In genomic region chr3:81027344-81027743, GRCh38 we compare ENCODE assay signal across 24 cellular contexts.
A peak's percentile ranks its signal among the peaks of the same experiment; 100 is the strongest.
DNase-seq lines count a peak whose midpoint lies in the region; ATAC-seq, FAIRE-seq and TF ChIP-seq lines count a peak whose summit lies in the region.
"Had no signal": no experiment of that assay in that cellular context is flagged by ENCODE, and none has a peak within 500 bp of the region (broad histone marks: within the 10 kb centered on the region; RNA-seq: fewer than 3 reads in every experiment).

No MANE protein-coding gene starts in this region.

- no peak overlapping the region for H2BK15ac ChIP-seq in mesenchymal stem cell (ENCODE audit: low read depth, poor library complexity, severe bottlenecking)

- H3K18ac ChIP-seq in mesenchymal stem cell (ENCODE audit: low read depth in 1 of 2, low read length in 2 of 2): no peak overlapping the region

- H3K4me3 ChIP-seq in spleen (no peak overlapping the region), mesenchymal stem cell (ENCODE audit: insufficient read depth in 1 of 2, low read depth in 1 of 2, low read length in 2 of 2) (no peak overlapping the region)
- H3K4me3 ChIP-seq: A549; BLaER1 treated with 17β-estradiol and CSF1 and Interleukin-3, amounts not matched to agents 10 nM and 100 nM had no signal

- no peak overlapping the region for H3K4ac ChIP-seq in mesenchymal stem cell (ENCODE audit: low read depth in 1 of 2, low read length in 2 of 2)

- H3K23ac ChIP-seq in mesenchymal stem cell (ENCODE audit: low read length in 2 of 2): no peak overlapping the region

- H2AFZ ChIP-seq in mesenchymal stem cell (ENCODE audit: low read depth, low read length): no peak overlapping the region

- H3K4me2 ChIP-seq in mesenchymal stem cell (ENCODE audit: low read length, poor library complexity, severe bottlenecking): no peak overlapping the region
- H3K4me2 ChIP-seq: A549; BLaER1 treated with 17β-estradiol and CSF1 and Interleukin-3, amounts not matched to agents 10 nM and 100 nM had no signal

- peak overlapping the region; percentile 75 for H3K27ac Mint-ChIP-seq in nephron progenitor cell
- H3K27ac Mint-ChIP-seq in activated CD4-positive, alpha-beta T cell treated with anti-CD3 and anti-CD28 coated beads for 36 hours: no peak overlapping the region
- H3K27ac Mint-ChIP-seq: B cell; CD4-positive, alpha-beta T cell; CD8-positive, alpha-beta T cell had no signal

- H3K9me3 Mint-ChIP-seq in nephron progenitor cell: no peaks in the 10 kb centered on the region
- peaks cover 8% of the 10 kb centered on the region for H3K9me3 Mint-ChIP-seq in activated CD4-positive, alpha-beta T cell treated with anti-CD3 and anti-CD28 coated beads for 36 hours (ENCODE audit: low read depth)

- H3K4me1 Mint-ChIP-seq in nephron progenitor cell: peaks cover 6% of the 10 kb centered on the region
- no peaks in the 10 kb centered on the region for H3K4me1 Mint-ChIP-seq in activated CD4-positive, alpha-beta T cell treated with anti-CD3 and anti-CD28 coated beads for 36 hours
- H3K4me1 Mint-ChIP-seq: B cell had no signal

- no peak overlapping the region for H4K8ac ChIP-seq in mesenchymal stem cell (ENCODE audit: low read length)

- H3K27ac ChIP-seq in spleen (no peak overlapping the region), mesenchymal stem cell (ENCODE audit: low read length, poor library complexity, severe bottlenecking) (no peak overlapping the region)
- H3K27ac ChIP-seq: 22Rv1; A549; BLaER1 treated with 17β-estradiol and CSF1 and Interleukin-3, amounts not matched to agents 10 nM and 100 nM; C4-2B had no signal

- intact Hi-C loops in activated CD4-positive, alpha-beta T cell treated with anti-CD3 and anti-CD28 coated beads for 36 hours (cut with DNase I, micrococcal nuclease): no loop called here
- intact Hi-C loops in spleen (cut with DNase I; ENCODE audit: low total_unique reads): no loop called here

- no peak overlapping the region for H3K9ac ChIP-seq in mesenchymal stem cell (ENCODE audit: low read length)
- H3K9ac ChIP-seq: BLaER1 treated with 17β-estradiol and CSF1 and Interleukin-3, amounts not matched to agents 10 nM and 100 nM had no signal

- no peaks in the 10 kb centered on the region for H3K27me3 Mint-ChIP-seq in nephron progenitor cell (ENCODE audit: low read depth, poor library complexity)
- no peaks in the 10 kb centered on the region for H3K27me3 Mint-ChIP-seq in activated CD4-positive, alpha-beta T cell treated with anti-CD3 and anti-CD28 coated beads for 36 hours
- H3K27me3 Mint-ChIP-seq: B cell; CD4-positive, alpha-beta T cell had no signal

- H3K36me3 Mint-ChIP-seq in nephron progenitor cell (ENCODE audit: low read depth): no peaks in the 10 kb centered on the region
- H3K36me3 Mint-ChIP-seq in activated CD4-positive, alpha-beta T cell treated with anti-CD3 and anti-CD28 coated beads for 36 hours (ENCODE audit: low read depth): no peaks in the 10 kb centered on the region
- H3K36me3 Mint-ChIP-seq: CD8-positive, alpha-beta T cell had no signal

- H3K36me3 ChIP-seq in spleen: no peaks in the 10 kb centered on the region
- no peaks in the 10 kb centered on the region for H3K36me3 ChIP-seq in mesenchymal stem cell (ENCODE audit: control insufficient read depth in 1 of 2, insufficient read depth in 2 of 2, low read depth in 1 of 2, low read length in 2 of 2)
- H3K36me3 ChIP-seq: BLaER1 treated with 17β-estradiol and CSF1 and Interleukin-3, amounts not matched to agents 10 nM and 100 nM had no signal

- 72 to 86% (median 80%) methylated on average over 1 of the region's 1 CpG for WGBS in spleen, 5 donors
- 86% methylated on average over 1 of the region's 1 CpG for WGBS in mesenchymal stem cell

- H3K4me1 ChIP-seq in spleen: no peaks in the 10 kb centered on the region
- H3K4me1 ChIP-seq in mesenchymal stem cell (ENCODE audit: control insufficient read depth, insufficient read depth, low read depth, low read length): no peaks in the 10 kb centered on the region
- H3K4me1 ChIP-seq: A549; BLaER1 treated with 17β-estradiol and CSF1 and Interleukin-3, amounts not matched to agents 10 nM and 100 nM; Caco-2 had no signal

- no peaks in the 10 kb centered on the region for H3K79me1 ChIP-seq in mesenchymal stem cell (replicated peaks; ENCODE audit: low read length, poor library complexity, severe bottlenecking)

- CTCF ChIA-PET in activated CD4-positive, alpha-beta T cell treated with anti-CD3 and anti-CD28 coated beads for 36 hours (lab: Charles Lee): no interaction called here

- TF ChIP-seq CTCF in nephron progenitor cell (IDR thresholded peaks at IDR 0.05) (no peak), spleen (IDR thresholded peaks at IDR 0.05 in 8 of 11, conservative IDR thresholded peaks at IDR 0.05 in 3 of 11) (no peak)

- H2BK5ac ChIP-seq in mesenchymal stem cell (ENCODE audit: low read depth, low read length, poor library complexity, severe bottlenecking): no peak overlapping the region

- H3K14ac ChIP-seq in mesenchymal stem cell (ENCODE audit: low read length in 2 of 2): no peak overlapping the region

- no peaks in the 10 kb centered on the region for H3K27me3 ChIP-seq in spleen (replicated peaks in 1 of 7)
- no peaks in the 10 kb centered on the region for H3K27me3 ChIP-seq in mesenchymal stem cell (ENCODE audit: control insufficient read depth in 1 of 2, insufficient read depth in 1 of 2, low read length in 2 of 2)
- H3K27me3 ChIP-seq: BLaER1 treated with 17β-estradiol and CSF1 and Interleukin-3, amounts not matched to agents 10 nM and 100 nM had no signal

- DNase-seq in DMS 273 (lab: John Stamatoyannopoulos, UW; ENCODE audit: unreplicated experiment): peak; percentile 7
- DNase-seq in DMS 273 treated with DMSO at 0.1 percent for 48 hours (lab: John Stamatoyannopoulos, UW): no peak
- DNase-seq in HuH-7 (ENCODE audit: low spot score): peak; percentile 1
- no peak for DNase-seq in nephron progenitor cell
- no peak for DNase-seq in activated CD4-positive, alpha-beta T cell treated with anti-CD3 and anti-CD28 coated beads for 36 hours
- DNase-seq in spleen: no peak
- no peak for DNase-seq in mesenchymal stem cell
- DNase-seq: AML-193; Caco-2; Calu3; CD4-positive, alpha-beta T cell; CD8-positive, alpha-beta T cell; DMS79 treated with DMSO at 0.1 percent for 48 hours; GF-D8 had no signal

- H2BK120ac ChIP-seq in mesenchymal stem cell (ENCODE audit: low read depth, low read length): no peak overlapping the region

- no peak overlapping the region for H2BK12ac ChIP-seq in mesenchymal stem cell (ENCODE audit: low read length in 2 of 2)

- H3K9me3 ChIP-seq in spleen: peaks cover 0 to 3% (median 0%) of the 10 kb centered on the region in 8 donors
- no peaks in the 10 kb centered on the region for H3K9me3 ChIP-seq in mesenchymal stem cell (ENCODE audit: control insufficient read depth, low read length)
- H3K9me3 ChIP-seq: A549; BLaER1 treated with 17β-estradiol and CSF1 and Interleukin-3, amounts not matched to agents 10 nM and 100 nM; Caco-2 had no signal

- no peak for TF ChIP-seq POLR2A in spleen (IDR thresholded peaks at IDR 0.05)

- no peak overlapping the region for H4K91ac ChIP-seq in mesenchymal stem cell (ENCODE audit: low read length)

- POLR2A ChIA-PET in activated CD4-positive, alpha-beta T cell treated with anti-CD3 and anti-CD28 coated beads for 36 hours (lab: Charles Lee): no interaction called here

- FAIRE-seq in islet of Langerhans (lab: Jason Lieb, UNC): peak; percentile 78
- FAIRE-seq: A549, D721Med, G401.6, GM12891, GM19239 had no signal

- no peak overlapping the region for H3K4me3 Mint-ChIP-seq in nephron progenitor cell
- H3K4me3 Mint-ChIP-seq in activated CD4-positive, alpha-beta T cell treated with anti-CD3 and anti-CD28 coated beads for 36 hours: no peak overlapping the region
- H3K4me3 Mint-ChIP-seq: B cell; CD4-positive, alpha-beta T cell; CD8-positive, alpha-beta T cell had no signal

- H2AK5ac ChIP-seq in mesenchymal stem cell (ENCODE audit: low read length, severe bottlenecking): no peak overlapping the region

- ATAC-seq in activated CD4-positive, alpha-beta T cell treated with anti-CD3 and anti-CD28 coated beads for 36 hours: no peak
- ATAC-seq: A549; CD8-positive, alpha-beta T cell had no signal

Comparison
In these comparisons a context has a peak if more than half of its experiments do, and no peak if none do; other contexts are left out.
1. DNase-seq: peak in DMS 273 (single experiment) and HuH-7 (single experiment); none in DMS 273 treated with DMSO at 0.1 percent for 48 hours (single experiment), nephron progenitor cell (single experiment), activated CD4-positive, alpha-beta T cell treated with anti-CD3 and anti-CD28 coated beads for 36 hours (single experiment), spleen (single experiment) and mesenchymal stem cell (single experiment).